8 cellular contexts compared by ENCODE assay signal in genomic region chrX:64205441-64205734, GRCh38. TPM values are rescaled to one million over a fixed set of nuclear protein-coding genes. Genes with fewer than 3 reads are reported as not detected.
DNase-seq lines count a peak whose midpoint lies in the region; ATAC-seq, FAIRE-seq and TF ChIP-seq lines count a peak whose summit lies in the region.

TSS of gene AMER1 (minus strand) at chrX:64205708. CDS start at chrX:64193286, 12,422 bp downstream.

- dilution Hi-C loops in keratinocyte (cut with MboI; ENCODE audit: extremely low pct_ligation_motif_present, low sequenced_read_pairs), result no loop called here

- no peaks in the 10 kb centered on the region for H3K9me3 ChIP-seq in keratinocyte (ENCODE audit: control insufficient read depth, low read depth, low read length)

- H2AFZ ChIP-seq in keratinocyte (ENCODE audit: control insufficient read depth, low read length), result peak within 1 kb of the TSS; percentile 67

- H3K27me3 ChIP-seq in keratinocyte (ENCODE audit: control insufficient read depth, extremely low read depth, insufficient read depth, low read length), result no peaks in the 10 kb centered on the region

- H4K20me1 ChIP-seq in keratinocyte (ENCODE audit: control insufficient read depth, extremely low read depth, insufficient read depth, low read length), result no peaks in the 10 kb centered on the region

- no peaks in the 10 kb centered on the region for H3K9me1 ChIP-seq in keratinocyte (ENCODE audit: control insufficient read depth, extremely low read depth, insufficient read depth, low read length)

- H3K27ac ChIP-seq in keratinocyte (ENCODE audit: control insufficient read depth, insufficient read depth, low read length) (peak within 1 kb of the TSS; percentile 69), substantia nigra (ENCODE audit: low read depth, low read length, poor library complexity, severe bottlenecking) (peak within 1 kb of the TSS; percentile 86)

- peaks cover 6% of the 10 kb centered on the region for H3K4me1 ChIP-seq in keratinocyte (ENCODE audit: control insufficient read depth, extremely low read depth, insufficient read depth, low read length)

- H3K4me3 ChIP-seq in keratinocyte (ENCODE audit: control insufficient read depth in 2 of 3, extremely low read depth in 1 of 3, insufficient read depth in 2 of 3, low read depth in 1 of 3, low read length in 3 of 3), result peak within 1 kb of the TSS; percentile 54 to 68 (median 64)

- DNase-seq in DMS53 (lab: John Stamatoyannopoulos, UW) (peak; percentile 93), amniotic stem cell (lab: John Stamatoyannopoulos, UW) (peak; percentile 8), keratinocyte (ENCODE audit: low read depth, low spot score) (no peak), substantia nigra (lab: John Stamatoyannopoulos, UW) (peak in 5 of 49 donors; percentile 21 to 47 (median 42))
- no peak for DNase-seq in activated CD8-positive, alpha-beta memory T cell treated with anti-CD3 and anti-CD28 coated beads, Interleukin-2, amount 50 U/mL, for 48 hours
- no peak for DNase-seq in NK-92 treated with Interleukin-12 subunit alpha and Interleukin-12 subunit beta, amount 100 ng/mL, for 24 hours (lab: John Stamatoyannopoulos, UW)

- ATAC-seq in GM21390 (IDR thresholded peaks at IDR 0.05; ENCODE audit: unreplicated experiment), result peak; percentile 41
- peak; percentile 22 for ATAC-seq in HG03565 (IDR thresholded peaks at IDR 0.05; ENCODE audit: unreplicated experiment)

- peak within 1 kb of the TSS; percentile 86 for H3K4me2 ChIP-seq in keratinocyte (ENCODE audit: control insufficient read depth, extremely low read depth, insufficient read depth, low read depth, low read length)

- no peak for FAIRE-seq in keratinocyte (lab: Jason Lieb, UNC)

- no peaks in the 10 kb centered on the region for H3K36me3 ChIP-seq in keratinocyte (ENCODE audit: control insufficient read depth in 2 of 2, extremely low read depth in 1 of 2, insufficient read depth in 2 of 2, low read length in 2 of 2)

- TF ChIP-seq CTCF in keratinocyte (optimal IDR thresholded peaks at IDR 0.05 in 1 of 3, IDR thresholded peaks at IDR 0.05 in 1 of 3, conservative IDR thresholded peaks at IDR 0.05 in 1 of 3; ENCODE audit: extremely low read depth in 1 of 3, insufficient read depth in 2 of 3, low read length in 3 of 3), result no peak

- H3K9ac ChIP-seq in keratinocyte (ENCODE audit: control insufficient read depth, extremely low read depth, insufficient read depth, low read length), result peak within 1 kb of the TSS; percentile 78

- H3K79me2 ChIP-seq in keratinocyte (ENCODE audit: control insufficient read depth, insufficient read depth, low read length), result no peaks in the 10 kb centered on the region

RNA-seq across cellular contexts. Expression of gene AMER1, which starts in this region (rescaled TPM):
- 1.3 to 1.6 TPM (median 1.5 TPM) in 3 replicates for polyA plus RNA-seq in keratinocyte
- polyA plus RNA-seq in keratinocyte (2011; ENCODE audit: low read depth), result 0.20 TPM
- 0.66 and 0.72 TPM in 2 replicates for polyA plus RNA-seq in keratinocyte (2011; cell fraction: cytosol; rRNA removed)
- polyA plus RNA-seq in keratinocyte (2011; cell fraction: nucleus; rRNA removed), result 3.0 and 3.3 TPM in 2 replicates
- polyA plus RNA-seq in keratinocyte (2012; ENCODE audit: low replicate concordance), result 0.56 and 1.7 TPM in 2 replicates
- 2.7 to 4.4 TPM (median 2.8 TPM) in 3 replicates for polyA minus RNA-seq in keratinocyte
- polyA minus RNA-seq in keratinocyte (2011; cell fraction: cytosol; rRNA and poly(A)+ RNA removed), result 1.3 TPM
- 2.2 and 3.6 TPM in 2 replicates for polyA minus RNA-seq in keratinocyte (2011; cell fraction: nucleus; rRNA and poly(A)+ RNA removed)

Comparison
In these comparisons a context has a peak if more than half of its experiments do, and no peak if none do; other contexts are left out.
1. DNase-seq: peak in DMS53 (single experiment) and amniotic stem cell (single experiment); none in keratinocyte (single experiment), activated CD8-positive, alpha-beta memory T cell treated with anti-CD3 and anti-CD28 coated beads, Interleukin-2, amount 50 U/mL, for 48 hours (single experiment) and NK-92 treated with Interleukin-12 subunit alpha and Interleukin-12 subunit beta, amount 100 ng/mL, for 24 hours (single experiment).